Comparison of ENCODE assay signal across 8 cellular contexts in genomic region chr19:17555480-17555928, GRCh38. TPM values are rescaled to one million over a fixed set of nuclear protein-coding genes. Genes with fewer than 3 reads are reported as not detected.
DNase-seq lines count a peak whose midpoint lies in the region; ATAC-seq and TF ChIP-seq lines count a peak whose summit lies in the region.

COLGALT1 (plus strand) TSS chr19:17555649; CDS start chr19:17555714, 65 bp downstream.

- DNase-seq in CD14-positive monocyte (ENCODE audit: low spot score) (peak; percentile 98), HT-29 (ENCODE audit: low spot score) (peak; percentile 95), lung (ENCODE audit: low spot score) (peak; percentile 99)
- DNase-seq in NK-92 treated with Interleukin-12 subunit alpha and Interleukin-12 subunit beta, amount 100 ng/mL, for 24 hours (lab: John Stamatoyannopoulos, UW): peak; percentile 98
- DNase-seq in activated CD8-positive, alpha-beta memory T cell treated with anti-CD3 and anti-CD28 coated beads for 1 hour (ENCODE audit: extremely low read depth in 1 of 2, low read depth in 1 of 2): peak; percentile 95 to 99
- peak; percentile 98 for DNase-seq in effector CD4-positive, alpha-beta T cell
- peak; percentile 97 to 100 (median 98) for DNase-seq in stimulated activated CD4-positive, alpha-beta T cell treated with anti-CD3 and anti-CD28 coated beads, TNF-alpha, amount 100 ng/mL, for 24 hours (ENCODE audit: low read depth in 3 of 3)

- ATAC-seq in GM19467 (IDR thresholded peaks at IDR 0.05; ENCODE audit: unreplicated experiment) (peak; percentile 91), lung (ENCODE audit: insufficient read depth, low FRiP score) (peak; percentile 93)

- WGBS in lung, 2 donors: 0% methylated on average over 55 to 64 of the region's 64 CpGs

- H3K4me1 Mint-ChIP-seq in CD14-positive monocyte: peaks cover 43% of the 10 kb centered on the region

- H3K4me3 ChIP-seq in lung: peak within 1 kb of the TSS; percentile 97

- H3K9me3 Mint-ChIP-seq in CD14-positive monocyte: peaks cover 0 to 2% (median 0%) of the 10 kb centered on the region in 7 donors

- H3K4me1 ChIP-seq in lung (ENCODE audit: control insufficient read depth in 2 of 2, insufficient read depth in 2 of 2, low read length in 2 of 2): peaks cover 0 to 2% of the 10 kb centered on the region in 2 donors

- H3K9me3 ChIP-seq in lung (ENCODE audit: control insufficient read depth in 2 of 2, insufficient read depth in 1 of 2, low read length in 1 of 2): no peaks in the 10 kb centered on the region

- TF ChIP-seq CTCF in CD14-positive monocyte (IDR thresholded peaks at IDR 0.05) (no peak), lung (IDR thresholded peaks at IDR 0.05; ENCODE audit: control extremely low read depth, extremely low read depth) (no peak)

- peak within 1 kb of the TSS; percentile 83 to 91 for H3K4me3 Mint-ChIP-seq in CD14-positive monocyte

- peak within 1 kb of the TSS; percentile 56 to 86 for H3K27ac ChIP-seq in lung (ENCODE audit: low read depth in 1 of 2, low read length in 1 of 2)

- H3K27me3 ChIP-seq in lung (ENCODE audit: control insufficient read depth, insufficient read depth): no peaks in the 10 kb centered on the region

- peak within 1 kb of the TSS; percentile 89 to 99 (median 94) for H3K27ac Mint-ChIP-seq in CD14-positive monocyte

- intact Hi-C loops in CD14-positive monocyte (cut with micrococcal nuclease): loop anchor here (5.0 kb wide), 1 partner anchor 43 kb away; the partner anchor contains the start of gene PGLS (in 2 of the 2)

- H3K36me3 Mint-ChIP-seq in CD14-positive monocyte: peaks cover 13 to 26% of the 10 kb centered on the region in 2 donors

- H3K36me3 ChIP-seq in lung (ENCODE audit: control insufficient read depth in 2 of 2, insufficient read depth in 2 of 2, low read length in 2 of 2): peaks cover 0 to 13% of the 10 kb centered on the region in 2 donors

- H3K27me3 Mint-ChIP-seq in CD14-positive monocyte (ENCODE audit: low read depth in 3 of 3): peaks cover 0 to 5% (median 1%) of the 10 kb centered on the region in 3 donors

RNA-seq across cellular contexts. Expression of gene COLGALT1, which starts in this region (rescaled TPM):
- polyA plus RNA-seq in CD14-positive monocyte: 10 to 100 TPM; 66.8 to 68.8 TPM
- total RNA-seq in HT-29 (2014; rRNA removed; shearing (Covaris generic)): 76.2 and 88.5 TPM in 2 replicates
- total RNA-seq in lung: 100 to 1,000 TPM in 1 of 2 donors, 10 to 100 TPM in 1; 39.9 to 129 TPM
- polyA plus RNA-seq in lung: 100 to 1,000 TPM in 1 of 2 donors, 10 to 100 TPM in 1; 63.3 to 107 TPM

Comparison
In these comparisons a context has a peak if more than half of its experiments do, and no peak if none do; other contexts are left out.
1. Peak in every context shown above with its lines: DNase-seq, ATAC-seq, H3K4me3 ChIP-seq and H3K27ac ChIP-seq.